8 cellular contexts compared by ENCODE assay signal in the genomic region with DNA sequence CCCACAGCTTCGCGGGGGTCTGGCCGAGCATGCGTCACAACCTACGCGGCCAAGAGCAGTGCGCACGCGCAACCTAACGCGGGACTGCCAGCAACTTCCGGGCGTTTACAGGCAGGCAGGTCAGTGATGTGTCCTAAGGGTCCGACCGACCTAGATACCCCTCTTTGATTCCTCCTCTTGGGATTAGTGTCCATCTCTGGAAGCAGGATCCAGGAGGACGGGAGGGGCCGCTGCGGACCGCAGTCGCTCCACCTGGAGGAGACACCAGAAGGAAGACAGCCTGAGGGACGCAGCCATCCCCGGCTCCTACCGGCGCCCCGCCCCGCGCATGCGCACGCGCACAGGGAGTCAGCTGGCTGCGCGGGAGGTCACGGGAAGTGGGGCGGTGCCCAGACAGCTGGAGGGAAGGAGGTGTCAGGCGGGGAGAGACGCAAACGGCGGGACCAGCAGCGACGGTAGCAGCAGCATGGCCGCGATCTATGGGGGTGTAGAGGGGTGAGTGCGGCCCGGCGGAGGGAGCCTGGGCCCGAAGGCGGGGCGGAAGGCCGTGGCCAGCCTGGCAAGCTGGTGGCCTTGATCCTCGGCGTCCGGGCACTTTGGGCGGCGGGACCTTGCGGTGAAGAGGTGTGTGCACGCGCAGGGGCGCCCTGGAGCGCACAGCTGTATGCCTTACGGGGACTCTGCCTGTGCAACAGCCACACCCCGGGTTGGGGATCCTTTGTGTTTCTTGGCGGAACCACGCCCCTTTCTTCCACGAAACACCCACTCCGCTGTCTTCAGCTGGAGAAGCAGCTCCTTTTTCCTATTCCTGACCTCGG. TPM values are rescaled to one million over a fixed set of nuclear protein-coding genes. Genes with fewer than 3 reads are reported as not detected.
DNase-seq lines count a peak whose midpoint lies in the region; ATAC-seq and TF ChIP-seq lines count a peak whose summit lies in the region.

A gene (plus strand): TSS at position 431 of the 818 bp plus-strand sequence. CDS start 36 bp downstream, at position 467.

- H2AFZ ChIP-seq in osteoblast (ENCODE audit: low read length), result peak within 1 kb of the TSS; percentile 76

- peaks cover 49% of the 10 kb centered on the region for H3K79me2 ChIP-seq in osteoblast (ENCODE audit: insufficient read depth, low read length)

- peak within 1 kb of the TSS; percentile 99 for H3K27ac Mint-ChIP-seq in activated naive CD8-positive, alpha-beta T cell

- H3K27me3 ChIP-seq in osteoblast (ENCODE audit: insufficient read depth, low read length) (peaks cover 2% of the 10 kb centered on the region), testis (no peaks in the 10 kb centered on the region)

- no peaks in the 10 kb centered on the region for H3K9me3 ChIP-seq in osteoblast (ENCODE audit: low read depth, low read length)
- no peaks in the 10 kb centered on the region for H3K9me3 ChIP-seq in testis

- H3K36me3 Mint-ChIP-seq in activated naive CD8-positive, alpha-beta T cell, result peaks cover under 1% of the 10 kb centered on the region

- peak; percentile 51 for ATAC-seq in HG02678 (IDR thresholded peaks at IDR 0.05; ENCODE audit: unreplicated experiment)

- peak within 1 kb of the TSS; percentile 97 for H3K27ac ChIP-seq in osteoblast (ENCODE audit: low read depth, low read length)
- H3K27ac ChIP-seq in testis, result peak within 1 kb of the TSS; percentile 69 to 98

- intact Hi-C loops in testis (cut with DNase I; ENCODE audit: low total_unique reads), result no loop called here

- TF ChIP-seq CTCF in GM12864 (IDR thresholded peaks at IDR 0.05; ENCODE audit: low read depth, low read length, missing control alignments) (no peak), osteoblast (IDR thresholded peaks at IDR 0.05; ENCODE audit: extremely low read depth, low read depth, low read length) (no peak), testis (IDR thresholded peaks at IDR 0.05) (peak in 1 of 3 experiments; percentile 9)

- H3K4me1 ChIP-seq in osteoblast (ENCODE audit: insufficient read depth, low read length) (peaks cover 22% of the 10 kb centered on the region), testis (peaks cover 9% of the 10 kb centered on the region)

- DNase-seq in GM12864 (ENCODE audit: low read depth), result peak; percentile 86
- DNase-seq in NCI-H1105 treated with DMSO at 0.1 percent for 48 hours (lab: John Stamatoyannopoulos, UW), result peak; percentile 90
- DNase-seq in SKM-1 treated with dmso at 0.1 percent for 144 hours (lab: John Stamatoyannopoulos, UW; ENCODE audit: unreplicated experiment), result peak; percentile 93
- peak; percentile 95 for DNase-seq in glomerular visceral epithelial cell (ENCODE audit: extremely low spot score)
- DNase-seq in osteoblast (ENCODE audit: insufficient read length, low spot score, missing footprints), result peak; percentile 99
- DNase-seq in testis, result peak; percentile 96

- WGBS in testis, 2 donors, result 0% methylated on average over 23 to 62 of the region's 66 CpGs

- peaks cover 57% of the 10 kb centered on the region for H3K4me1 Mint-ChIP-seq in activated naive CD8-positive, alpha-beta T cell (ENCODE audit: low read depth)

- H3K4me3 Mint-ChIP-seq in activated naive CD8-positive, alpha-beta T cell, result peak within 1 kb of the TSS; percentile 95

- H3K36me3 ChIP-seq in osteoblast (ENCODE audit: insufficient read depth, low read length) (peaks cover 26% of the 10 kb centered on the region), testis (ENCODE audit: low read depth, missing control alignments) (no peaks in the 10 kb centered on the region)

- peaks cover 39% of the 10 kb centered on the region for H4K20me1 ChIP-seq in osteoblast (ENCODE audit: insufficient read depth, low read length)

- peak; percentile 99 for TF ChIP-seq POLR2A in testis (IDR thresholded peaks at IDR 0.05)

- no peaks in the 10 kb centered on the region for H3K9me3 Mint-ChIP-seq in activated naive CD8-positive, alpha-beta T cell (ENCODE audit: low read depth)

- peak within 1 kb of the TSS; percentile 86 for H3K4me2 ChIP-seq in osteoblast (ENCODE audit: insufficient read depth, low read length)

- H3K4me3 ChIP-seq in GM12864 (ENCODE audit: low read depth, low read length) (peak within 1 kb of the TSS; percentile 84), osteoblast (ENCODE audit: insufficient read depth, low read length) (peak within 1 kb of the TSS; percentile 96), testis (peak within 1 kb of the TSS; percentile 80 to 94)

- no peaks in the 10 kb centered on the region for H3K27me3 Mint-ChIP-seq in activated naive CD8-positive, alpha-beta T cell

RNA-seq across cellular contexts. Expression of the gene that starts here (rescaled TPM):
- total RNA-seq in osteoblast (56.9 and 57.2 TPM in 2 replicates), testis (10 to 100 TPM; 77.5 to 87.5 TPM)
- polyA plus RNA-seq in testis (ENCODE audit: insufficient read depth, low read depth, low replicate concordance), result 153 TPM

Comparison
In these comparisons a context has a peak if more than half of its experiments do, and no peak if none do; other contexts are left out.
1. Peak in every context shown above with its lines: DNase-seq, ATAC-seq, H3K4me3 ChIP-seq and H3K27ac ChIP-seq.